ENCODE assay signal across 8 cellular contexts in genomic region chr17:46361755-46362154, GRCh38. TPM values are rescaled to one million over a fixed set of nuclear protein-coding genes. Genes with fewer than 3 reads are reported as not detected.
A peak's percentile ranks its signal among the peaks of the same experiment; 100 is the strongest.
DNase-seq lines count a peak whose midpoint lies in the region; ATAC-seq, FAIRE-seq and TF ChIP-seq lines count a peak whose summit lies in the region.
"Not testable (repeated sequence)": the region's sequence is repeated elsewhere in the genome, so short reads cannot be mapped to it uniquely, and the experiment has no call there.

ARL17B (minus strand) TSS chr17:46361766; CDS start chr17:46358397, 3,369 bp downstream.

- not testable (repeated sequence) for H3K27ac ChIP-seq in GM12878 (ENCODE audit: control insufficient read depth, insufficient read depth); kidney (ENCODE audit: low read depth in 2 of 2, low read length in 2 of 2); thyroid gland

- H4K20me1 ChIP-seq in GM12878 (ENCODE audit: control insufficient read depth, insufficient read depth): not testable (repeated sequence)

- not testable (repeated sequence) for H3K79me2 ChIP-seq in GM12878 (ENCODE audit: control insufficient read depth, insufficient read depth, low read length)

- not testable (repeated sequence) for TF ChIP-seq RAD21 in GM12878 (IDR thresholded peaks at IDR 0.05; ENCODE audit: insufficient read depth, low read depth, low read length)

- H3K4me2 ChIP-seq in GM12878 (ENCODE audit: control insufficient read depth, insufficient read depth): not testable (repeated sequence)

- BruUV-seq in GM12878 (replicated peaks; lab: Mats Ljungman, UMichigan): not testable (repeated sequence)

- H3K9ac ChIP-seq in GM12878 (ENCODE audit: control insufficient read depth, insufficient read depth, low read length); kidney (ENCODE audit: low read length in 2 of 2): not testable (repeated sequence)

- WGBS in GM12878 (ENCODE audit: insufficient coverage, insufficient replicate concordance, low lambda C conversion rate, missing lambda C conversion rate): no CpG with 5 or more reads among the region's 22 CpGs
- 0% methylated on average over 3 of the region's 22 CpGs; no CpG with 5 or more reads in 1 of the 2 donors for WGBS in thyroid gland, 2 donors

- ATAC-seq in GM18520 (IDR thresholded peaks at IDR 0.05; ENCODE audit: unreplicated experiment) (peak; percentile 91), HG03571 (IDR thresholded peaks at IDR 0.05; ENCODE audit: unreplicated experiment) (peak; percentile 91), GM12878 (peak; percentile 100)

- in situ Hi-C loops in GM12878 (cut with MboI): not testable (repeated sequence)

- SMC1A ChIA-PET in GM12878 (lab: Charles Lee; ENCODE audit: uncharacterized antibody, unreplicated experiment): not testable (repeated sequence)

- not testable (repeated sequence) for DNase-seq in HFF-Myc (ENCODE audit: extremely low read depth, low read depth); GM12878 (ENCODE audit: low read depth, low spot score)
- DNase-seq in activated CD4-positive, alpha-beta T cell treated with anti-CD3 and anti-CD28 coated beads, Interleukin-2, amount 50 U/mL, for 24 hours (ENCODE audit: low read depth in 1 of 2, low spot score in 1 of 2): peak; percentile 47 to 95
- peak; percentile 92 for DNase-seq in kidney
- DNase-seq in stimulated activated CD4-positive, alpha-beta T cell treated with anti-CD3 and anti-CD28 coated beads, Interleukin-12 subunit alpha, Interleukin-12 subunit beta, amount 100 ng/mL, for 24 hours (ENCODE audit: low read depth in 2 of 2): peak; percentile 84 to 87
- peak; percentile 85 to 88 for DNase-seq in thyroid gland

- TF ChIP-seq EP300 in GM12878 (IDR thresholded peaks at IDR 0.05; ENCODE audit: borderline replicate concordance in 1 of 2, control insufficient read depth in 1 of 2, low read depth in 2 of 2, low read length in 2 of 2): not testable (repeated sequence)

- not testable (repeated sequence) for TF ChIP-seq POLR2A in GM12878 (IDR thresholded peaks at IDR 0.05; ENCODE audit: low read depth, low read length); thyroid gland (IDR thresholded peaks at IDR 0.05)

- FAIRE-seq in GM12878 (lab: Jason Lieb, UNC) (peak; percentile 100), kidney (lab: Jason Lieb, UNC) (peak; percentile 99)

- POLR2A ChIA-PET in GM12878 (lab: Charles Lee): not testable (repeated sequence)

- H3K4me3 ChIP-seq in HFF-Myc (replicated peaks; ENCODE audit: low read depth, low read length) (peak within 1 kb of the TSS; percentile 25; the same call in 1 of the 2 replicates), kidney (ENCODE audit: low read length in 2 of 2) (peak within 1 kb of the TSS in 1 of 2 donors; percentile 21)
- H3K4me3 ChIP-seq in GM12878; thyroid gland (replicated peaks in 1 of 3): not testable (repeated sequence)

- not testable (repeated sequence) for H3K4me1 ChIP-seq in GM12878 (ENCODE audit: control insufficient read depth, insufficient read depth, low read length); kidney (ENCODE audit: control insufficient read depth in 1 of 2, insufficient read depth in 1 of 2, low read depth in 1 of 2, low read length in 2 of 2); thyroid gland

- not testable (repeated sequence) for H3K9me3 ChIP-seq in GM12878 (replicated peaks; ENCODE audit: control insufficient read depth, insufficient read depth, low read length); kidney (ENCODE audit: control insufficient read depth in 1 of 2, low read length in 2 of 2); thyroid gland

- not testable (repeated sequence) for H2AFZ ChIP-seq in GM12878 (ENCODE audit: control insufficient read depth, low read depth, low read length)

- H3K27me3 ChIP-seq in GM12878 (replicated peaks in 1 of 2; ENCODE audit: control insufficient read depth in 2 of 2, insufficient read depth in 2 of 2, low read length in 1 of 2); thyroid gland: not testable (repeated sequence)

- RAD21 ChIA-PET in GM12878 (lab: Charles Lee; ENCODE audit: unreplicated experiment): not testable (repeated sequence)

- CTCF ChIA-PET in GM12878 (lab: Yijun Ruan, JAX): not testable (repeated sequence)

- intact Hi-C loops in GM12878 (cut with micrococcal nuclease; ENCODE audit: unreplicated experiment); kidney (cut with DNase I); thyroid gland (cut with DNase I): not testable (repeated sequence)

- not testable (repeated sequence) for TF ChIP-seq CTCF in HFF-Myc (IDR thresholded peaks at IDR 0.05; ENCODE audit: low read depth, low read length, missing control alignments); GM12878 (IDR thresholded peaks at IDR 0.05 in 2 of 3, conservative IDR thresholded peaks at IDR 0.05 in 1 of 3; ENCODE audit: control insufficient read depth in 2 of 3, extremely low read depth in 1 of 3, insufficient read depth in 1 of 3, low read depth in 3 of 3, low read length in 3 of 3); kidney (IDR thresholded peaks at IDR 0.05; ENCODE audit: borderline replicate concordance, extremely low read depth, insufficient read depth); thyroid gland (IDR thresholded peaks at IDR 0.05)

- not testable (repeated sequence) for H3K36me3 ChIP-seq in GM12878 (ENCODE audit: control insufficient read depth in 2 of 2, insufficient read depth in 2 of 2, low read length in 1 of 2); kidney (ENCODE audit: control insufficient read depth in 1 of 2, insufficient read depth in 2 of 2, low read length in 2 of 2); thyroid gland

TF ChIP-seq in GM12878, 131 proteins besides CTCF, POLR2A, EP300 and RAD21:
- TF ChIP-seq, protein P1, sequence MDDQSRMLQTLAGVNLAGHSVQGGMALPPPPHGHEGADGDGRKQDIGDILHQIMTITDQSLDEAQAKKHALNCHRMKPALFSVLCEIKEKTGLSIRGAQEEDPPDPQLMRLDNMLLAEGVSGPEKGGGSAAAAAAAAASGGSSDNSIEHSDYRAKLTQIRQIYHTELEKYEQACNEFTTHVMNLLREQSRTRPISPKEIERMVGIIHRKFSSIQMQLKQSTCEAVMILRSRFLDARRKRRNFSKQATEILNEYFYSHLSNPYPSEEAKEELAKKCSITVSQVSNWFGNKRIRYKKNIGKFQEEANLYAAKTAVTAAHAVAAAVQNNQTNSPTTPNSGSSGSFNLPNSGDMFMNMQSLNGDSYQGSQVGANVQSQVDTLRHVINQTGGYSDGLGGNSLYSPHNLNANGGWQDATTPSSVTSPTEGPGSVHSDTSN (IDR thresholded peaks at IDR 0.05; ENCODE audit: insufficient replicate concordance, low read depth, low read length): peak; percentile 77
- TF ChIP-seq SP1 (IDR thresholded peaks at IDR 0.05; ENCODE audit: low read depth, low read length): peak; percentile 38

RNA-seq across cellular contexts. Expression of gene ARL17B, which starts in this region (rescaled TPM):
- 71.6 and 76.4 TPM in 2 replicates for total RNA-seq in GM12878 (2013; cell fraction: nucleolus; rRNA removed)
- total RNA-seq in GM12878 (2014; rRNA removed) (5.8 and 6.0 TPM in 2 replicates), GM12878 (2014; rRNA removed; fragmentation: Illumina TruSeq; extraction: Trizol) (7.2 and 8.2 TPM in 2 replicates), GM12878 (2021) (15.3 and 17.2 TPM in 2 replicates), kidney (22.0 TPM), thyroid gland (10 to 100 TPM; 13.7 to 55.9 (median 31.0) TPM)
- polyA plus RNA-seq in GM12878 (2011; ENCODE audit: low read depth): 4.1 TPM
- polyA plus RNA-seq in GM12878 (2011; rRNA removed) (9.3 and 11.0 TPM in 2 replicates), GM12878 (2014; fragmentation: Illumina TruSeq; extraction: Trizol) (6.7 and 7.4 TPM in 2 replicates), GM12878 (2014; fragmentation: Nextera tagmentation; extraction: Ambion mirVana) (10 to 100 TPM; 23.3 to 23.6 TPM), GM12878 (2014; rRNA removed) (9.5 and 13.1 TPM in 2 replicates), GM12878 (2016; fragmentation: Nextera tagmentation; extraction: Ambion mirVana) (10 to 100 TPM; 24.8 to 25.1 TPM), kidney (ENCODE audit: insufficient read depth, low read depth, low replicate concordance) (10.1 TPM)
- polyA plus RNA-seq in GM12878 (2011; cell fraction: cytosol; rRNA removed): 2.8 and 3.6 TPM in 2 replicates
- 19.3 and 25.5 TPM in 2 replicates for polyA plus RNA-seq in GM12878 (2011; cell fraction: nucleus; rRNA removed)
- polyA plus RNA-seq in GM12878 (2012): 4.8 and 6.5 TPM in 2 replicates
- polyA minus RNA-seq in GM12878 (2011; rRNA and poly(A)+ RNA removed): 8.4 and 10.4 TPM in 2 replicates
- polyA minus RNA-seq in GM12878 (2011; cell fraction: cytosol; rRNA and poly(A)+ RNA removed): 1.8 and 5.2 TPM in 2 replicates
- polyA minus RNA-seq in GM12878 (2011; cell fraction: nucleus; rRNA and poly(A)+ RNA removed): 8.6 and 18.2 TPM in 2 replicates
